In genomic region chr1:112527266-112528010, GRCh38 we compare ENCODE assay signal across 18 cellular contexts. TPM values are rescaled to one million over a fixed set of nuclear protein-coding genes. Genes with fewer than 3 reads are reported as not detected.
DNase-seq lines count a peak whose midpoint lies in the region; ATAC-seq and TF ChIP-seq lines count a peak whose summit lies in the region.
"Had no signal": no experiment of that assay in that cellular context is flagged by ENCODE, and none has a peak within 500 bp of the region (broad histone marks: within the 10 kb centered on the region; RNA-seq: fewer than 3 reads in every experiment).

No MANE protein-coding gene starts in this region.

- no peaks in the 10 kb centered on the region for H3K4me1 Mint-ChIP-seq in activated T-cell treated with anti-CD3 and anti-CD28 coated beads, Interleukin-2, amount 50 U/mL, for 72 hours (ENCODE audit: low read depth)

- peaks cover 10% of the 10 kb centered on the region for H3K36me3 ChIP-seq in cardiac muscle cell
- no peaks in the 10 kb centered on the region for H3K36me3 ChIP-seq in right atrium auricular region
- peaks cover 0 to 2% of the 10 kb centered on the region in 2 donors for H3K36me3 ChIP-seq in body of pancreas (replicated peaks in 1 of 2; ENCODE audit: insufficient read depth in 1 of 2, low read depth in 2 of 2)
- H3K36me3 ChIP-seq in esophagus muscularis mucosa: peaks cover 13 to 44% (median 32%) of the 10 kb centered on the region in 4 donors

- H3K9me3 ChIP-seq in cardiac muscle cell (ENCODE audit: low read depth) (no peaks in the 10 kb centered on the region), right atrium auricular region (no peaks in the 10 kb centered on the region), body of pancreas (no peaks in the 10 kb centered on the region), esophagus muscularis mucosa (no peaks in the 10 kb centered on the region)

- no peaks in the 10 kb centered on the region for H3K27me3 Mint-ChIP-seq in activated T-cell treated with anti-CD3 and anti-CD28 coated beads, Interleukin-2, amount 50 U/mL, for 72 hours (ENCODE audit: low read depth)
- H3K27me3 Mint-ChIP-seq: CD4-positive, alpha-beta T cell; progenitor cell of endocrine pancreas had no signal

- TF ChIP-seq EP300 in esophagus muscularis mucosa (IDR thresholded peaks at IDR 0.05): no peak

- DNase-seq in cardiac muscle cell (ENCODE audit: low read depth in 1 of 2, low spot score in 1 of 2): peak in 1 of 2 donors; percentile 51
- no peak for DNase-seq in right atrium auricular region (ENCODE audit: low spot score)
- no peak for DNase-seq in body of pancreas
- DNase-seq in islet precursor cell: peak; percentile 69
- no peak for DNase-seq in NK-92 (lab: John Stamatoyannopoulos, UW; ENCODE audit: unreplicated experiment)
- no peak for DNase-seq in esophagus muscularis mucosa (ENCODE audit: extremely low spot score)
- DNase-seq in head of caudate nucleus: no peak
- DNase-seq in activated T-cell treated with anti-CD3 and anti-CD28 coated beads, Interleukin-2, amount 50 U/mL, for 72 hours: no peak
- DNase-seq: 8988T; activated CD4-positive, CD25-positive, alpha-beta regulatory T cell; activated naive CD4-positive, alpha-beta T cell; CD4-positive, alpha-beta T cell; glutamatergic neuron; kidney; NCI-H1694; NCI-H524 treated with DMSO at 0.1 percent for 48 hours; stimulated activated CD4-positive, alpha-beta T cell treated with anti-CD3 and anti-CD28 coated beads, Interleukin-15, amount 100 ng/mL, for 24 hours had no signal

- H3K4me3 Mint-ChIP-seq in activated T-cell treated with anti-CD3 and anti-CD28 coated beads, Interleukin-2, amount 50 U/mL, for 72 hours: no peak overlapping the region
- H3K4me3 Mint-ChIP-seq: CD4-positive, alpha-beta T cell had no signal

- ATAC-seq in body of pancreas: peak; percentile 43
- no peak for ATAC-seq in activated T-cell treated with anti-CD3 and anti-CD28 coated beads, Interleukin-2, amount 50 U/mL, for 72 hours (replicated peaks in 1 of 2)

- no peaks in the 10 kb centered on the region for H3K27me3 ChIP-seq in cardiac muscle cell
- H3K27me3 ChIP-seq in right atrium auricular region: no peaks in the 10 kb centered on the region
- no peaks in the 10 kb centered on the region for H3K27me3 ChIP-seq in body of pancreas
- no peaks in the 10 kb centered on the region for H3K27me3 ChIP-seq in esophagus muscularis mucosa

- H3K27ac Mint-ChIP-seq in activated T-cell treated with anti-CD3 and anti-CD28 coated beads, Interleukin-2, amount 50 U/mL, for 72 hours: no peak overlapping the region
- H3K27ac Mint-ChIP-seq: CD4-positive, alpha-beta T cell; progenitor cell of endocrine pancreas had no signal

- TF ChIP-seq CTCF in cardiac muscle cell (IDR thresholded peaks at IDR 0.05; ENCODE audit: low read depth, low read length) (no peak), right atrium auricular region (IDR thresholded peaks at IDR 0.05) (no peak), body of pancreas (IDR thresholded peaks at IDR 0.05) (no peak), esophagus muscularis mucosa (IDR thresholded peaks at IDR 0.05) (no peak)

- intact Hi-C loops in body of pancreas (cut with DNase I): no loop called here
- intact Hi-C loops in esophagus muscularis mucosa (cut with DNase I): no loop called here
- intact Hi-C loops in head of caudate nucleus (cut with DNase I): no loop called here

- peaks cover 7% of the 10 kb centered on the region for H3K4me1 ChIP-seq in cardiac muscle cell (ENCODE audit: low read depth)
- H3K4me1 ChIP-seq in right atrium auricular region: peaks cover 0 to 11% of the 10 kb centered on the region in 2 donors
- H3K4me1 ChIP-seq in body of pancreas: peaks cover 4% of the 10 kb centered on the region
- peaks cover 0 to 4% (median 0%) of the 10 kb centered on the region in 4 donors for H3K4me1 ChIP-seq in esophagus muscularis mucosa

- no peaks in the 10 kb centered on the region for H3K36me3 Mint-ChIP-seq in activated T-cell treated with anti-CD3 and anti-CD28 coated beads, Interleukin-2, amount 50 U/mL, for 72 hours (ENCODE audit: insufficient read depth in 2 of 2)

- WGBS in body of pancreas, 2 donors: 69 to 73% methylated on average over 4 of the region's 4 CpGs
- 57% methylated on average over 4 of the region's 4 CpGs for WGBS in esophagus muscularis mucosa

- peak overlapping the region; percentile 16 for H3K27ac ChIP-seq in cardiac muscle cell
- no peak overlapping the region for H3K27ac ChIP-seq in right atrium auricular region
- peak overlapping the region in 1 of 4 donors; percentile 47 for H3K27ac ChIP-seq in body of pancreas
- H3K27ac ChIP-seq in esophagus muscularis mucosa (replicated peaks in 1 of 4): no peak overlapping the region

- H3K9me3 Mint-ChIP-seq in activated T-cell treated with anti-CD3 and anti-CD28 coated beads, Interleukin-2, amount 50 U/mL, for 72 hours: no peaks in the 10 kb centered on the region
- H3K9me3 Mint-ChIP-seq: CD4-positive, alpha-beta T cell had no signal

- no peak for TF ChIP-seq POLR2A in body of pancreas (IDR thresholded peaks at IDR 0.05)
- TF ChIP-seq POLR2A in esophagus muscularis mucosa (IDR thresholded peaks at IDR 0.05; ENCODE audit: low read depth): no peak

- H3K4me3 ChIP-seq in cardiac muscle cell (no peak overlapping the region), right atrium auricular region (no peak overlapping the region), body of pancreas (no peak overlapping the region), esophagus muscularis mucosa (no peak overlapping the region)

RNA-seq across cellular contexts. Expression of gene WNT2B, which starts 18.7 kb away (rescaled TPM):
- 0.74 and 1.2 TPM in 2 replicates for total RNA-seq in cardiac muscle cell
- polyA plus RNA-seq in cardiac muscle cell: 1.1 and 1.5 TPM in 2 replicates
- 10 to 100 TPM in 1 of 2 donors, 1 to 10 TPM in 1; 4.8 to 18.6 TPM for total RNA-seq in right atrium auricular region
- total RNA-seq in body of pancreas: 1 to 10 TPM; 1.6 to 3.9 TPM
- 1 to 10 TPM; 2.7 to 6.3 (median 3.8) TPM for total RNA-seq in esophagus muscularis mucosa
- total RNA-seq in activated T-cell treated with anti-CD3 and anti-CD28 coated beads, Interleukin-2, amount 50 U/mL, for 72 hours: under 1 TPM; 0.29 to 0.53 TPM
